Comparison of ENCODE assay signal across 22 cellular contexts in genomic region chr18:34816183-34816582, GRCh38.
"Had no signal": no experiment of that assay in that cellular context is flagged by ENCODE, and none has a peak within 500 bp of the region (broad histone marks: within the 10 kb centered on the region; RNA-seq: fewer than 3 reads in every experiment).

No MANE protein-coding gene starts in this region.

- DNase-seq: IMR-90, Karpas-422, KG1, MG63, NCI-H1092, NCI-H1105 treated with DMSO at 0.1 percent for 48 hours, NCI-H1417 treated with DMSO at 0.1 percent for 48 hours, NCI-H146, NCI-H1694 treated with DMSO at 0.1 percent for 48 hours, NCI-H1930, NCI-H2081, NCI-H2107, NCI-H2227 treated with DMSO at 0.1 percent for 48 hours, NCI-H524, NCI-H526 treated with DMSO at 0.1 percent for 48 hours, NCI-H748 treated with DMSO at 0.1 percent for 48 hours, PC-3, SHP77, SK-N-SH had no signal

- H3K9me3 ChIP-seq: MG63, SK-N-SH had no signal

- H3K27ac ChIP-seq: RWPE1 had no signal

- H3K27me3 ChIP-seq: MG63 had no signal

- ATAC-seq: HepG2, Panc1, PC-3 had no signal

- H3K36me3 ChIP-seq: MG63 had no signal

- H3K4me3 ChIP-seq: MG63 had no signal
